ENCODE assay signal across 1 cellular context in the genomic region with DNA sequence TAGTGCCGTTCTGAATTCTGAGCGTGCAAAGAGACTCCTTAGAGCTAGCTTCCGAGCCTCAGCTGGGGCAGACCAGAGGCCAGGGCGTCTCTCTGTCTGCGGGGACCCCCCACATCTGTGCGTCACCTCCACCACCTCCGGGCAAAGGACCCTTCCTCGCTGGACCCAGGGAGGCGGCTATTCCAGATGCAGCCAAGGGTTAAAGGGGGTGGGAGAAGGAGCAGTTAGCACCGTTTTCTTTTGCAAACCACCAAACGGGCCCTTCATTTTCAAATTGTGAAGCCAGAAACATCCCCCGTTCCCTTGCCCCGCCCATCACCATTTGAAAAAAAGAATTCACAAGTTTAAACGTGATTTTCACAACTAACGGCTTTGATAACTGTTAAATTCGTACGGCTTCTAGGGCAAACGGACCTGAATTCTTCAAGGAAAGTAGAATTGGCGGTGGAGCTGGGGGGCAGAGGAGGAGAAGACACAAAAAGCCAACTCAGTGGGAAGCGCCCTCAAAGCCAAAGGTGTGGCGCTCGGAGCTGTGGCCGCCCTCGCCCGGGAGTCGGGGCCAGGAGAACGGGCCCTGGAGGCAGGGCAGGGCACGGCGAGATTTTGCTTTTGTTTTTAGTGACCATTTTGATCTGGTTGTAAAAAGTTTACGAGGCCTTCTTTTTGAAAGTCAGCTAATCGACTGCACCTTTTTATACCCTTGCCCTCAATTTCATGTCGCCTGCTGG.
TF ChIP-seq lines count a peak whose summit lies in the region.

No MANE protein-coding gene starts in this region.

TF ChIP-seq in WTC11, 78 proteins besides CTCF, POLR2A, EP300 and RAD21 (continued from another document):
- TF ChIP-seq, protein P1, sequence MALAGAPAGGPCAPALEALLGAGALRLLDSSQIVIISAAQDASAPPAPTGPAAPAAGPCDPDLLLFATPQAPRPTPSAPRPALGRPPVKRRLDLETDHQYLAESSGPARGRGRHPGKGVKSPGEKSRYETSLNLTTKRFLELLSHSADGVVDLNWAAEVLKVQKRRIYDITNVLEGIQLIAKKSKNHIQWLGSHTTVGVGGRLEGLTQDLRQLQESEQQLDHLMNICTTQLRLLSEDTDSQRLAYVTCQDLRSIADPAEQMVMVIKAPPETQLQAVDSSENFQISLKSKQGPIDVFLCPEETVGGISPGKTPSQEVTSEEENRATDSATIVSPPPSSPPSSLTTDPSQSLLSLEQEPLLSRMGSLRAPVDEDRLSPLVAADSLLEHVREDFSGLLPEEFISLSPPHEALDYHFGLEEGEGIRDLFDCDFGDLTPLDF (CRISPR knock-in tag; IDR thresholded peaks at IDR 0.05): no peak
- TF ChIP-seq KAT7 (CRISPR knock-in tag; IDR thresholded peaks at IDR 0.05; ENCODE audit: borderline replicate concordance) (no peak), FOXP1 (CRISPR knock-in tag; IDR thresholded peaks at IDR 0.05; ENCODE audit: borderline replicate concordance) (no peak), ZNF396 (CRISPR knock-in tag; IDR thresholded peaks at IDR 0.05; ENCODE audit: borderline replicate concordance) (no peak)
- TF ChIP-seq, protein P2, sequence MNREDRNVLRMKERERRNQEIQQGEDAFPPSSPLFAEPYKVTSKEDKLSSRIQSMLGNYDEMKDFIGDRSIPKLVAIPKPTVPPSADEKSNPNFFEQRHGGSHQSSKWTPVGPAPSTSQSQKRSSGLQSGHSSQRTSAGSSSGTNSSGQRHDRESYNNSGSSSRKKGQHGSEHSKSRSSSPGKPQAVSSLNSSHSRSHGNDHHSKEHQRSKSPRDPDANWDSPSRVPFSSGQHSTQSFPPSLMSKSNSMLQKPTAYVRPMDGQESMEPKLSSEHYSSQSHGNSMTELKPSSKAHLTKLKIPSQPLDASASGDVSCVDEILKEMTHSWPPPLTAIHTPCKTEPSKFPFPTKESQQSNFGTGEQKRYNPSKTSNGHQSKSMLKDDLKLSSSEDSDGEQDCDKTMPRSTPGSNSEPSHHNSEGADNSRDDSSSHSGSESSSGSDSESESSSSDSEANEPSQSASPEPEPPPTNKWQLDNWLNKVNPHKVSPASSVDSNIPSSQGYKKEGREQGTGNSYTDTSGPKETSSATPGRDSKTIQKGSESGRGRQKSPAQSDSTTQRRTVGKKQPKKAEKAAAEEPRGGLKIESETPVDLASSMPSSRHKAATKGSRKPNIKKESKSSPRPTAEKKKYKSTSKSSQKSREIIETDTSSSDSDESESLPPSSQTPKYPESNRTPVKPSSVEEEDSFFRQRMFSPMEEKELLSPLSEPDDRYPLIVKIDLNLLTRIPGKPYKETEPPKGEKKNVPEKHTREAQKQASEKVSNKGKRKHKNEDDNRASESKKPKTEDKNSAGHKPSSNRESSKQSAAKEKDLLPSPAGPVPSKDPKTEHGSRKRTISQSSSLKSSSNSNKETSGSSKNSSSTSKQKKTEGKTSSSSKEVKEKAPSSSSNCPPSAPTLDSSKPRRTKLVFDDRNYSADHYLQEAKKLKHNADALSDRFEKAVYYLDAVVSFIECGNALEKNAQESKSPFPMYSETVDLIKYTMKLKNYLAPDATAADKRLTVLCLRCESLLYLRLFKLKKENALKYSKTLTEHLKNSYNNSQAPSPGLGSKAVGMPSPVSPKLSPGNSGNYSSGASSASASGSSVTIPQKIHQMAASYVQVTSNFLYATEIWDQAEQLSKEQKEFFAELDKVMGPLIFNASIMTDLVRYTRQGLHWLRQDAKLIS (CRISPR knock-in tag; IDR thresholded peaks at IDR 0.05; ENCODE audit: borderline replicate concordance): no peak
- TF ChIP-seq, protein P3, sequence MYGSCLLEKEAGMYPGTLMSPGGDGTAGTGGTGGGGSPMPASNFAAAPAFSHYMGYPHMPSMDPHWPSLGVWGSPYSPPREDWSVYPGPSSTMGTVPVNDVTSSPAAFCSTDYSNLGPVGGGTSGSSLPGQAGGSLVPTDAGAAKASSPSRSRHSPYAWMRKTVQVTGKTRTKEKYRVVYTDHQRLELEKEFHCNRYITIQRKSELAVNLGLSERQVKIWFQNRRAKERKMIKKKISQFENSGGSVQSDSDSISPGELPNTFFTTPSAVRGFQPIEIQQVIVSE (CRISPR knock-in tag; IDR thresholded peaks at IDR 0.05; ENCODE audit: borderline replicate concordance): no peak
